1 cellular context compared by ENCODE assay signal in the genomic region with DNA sequence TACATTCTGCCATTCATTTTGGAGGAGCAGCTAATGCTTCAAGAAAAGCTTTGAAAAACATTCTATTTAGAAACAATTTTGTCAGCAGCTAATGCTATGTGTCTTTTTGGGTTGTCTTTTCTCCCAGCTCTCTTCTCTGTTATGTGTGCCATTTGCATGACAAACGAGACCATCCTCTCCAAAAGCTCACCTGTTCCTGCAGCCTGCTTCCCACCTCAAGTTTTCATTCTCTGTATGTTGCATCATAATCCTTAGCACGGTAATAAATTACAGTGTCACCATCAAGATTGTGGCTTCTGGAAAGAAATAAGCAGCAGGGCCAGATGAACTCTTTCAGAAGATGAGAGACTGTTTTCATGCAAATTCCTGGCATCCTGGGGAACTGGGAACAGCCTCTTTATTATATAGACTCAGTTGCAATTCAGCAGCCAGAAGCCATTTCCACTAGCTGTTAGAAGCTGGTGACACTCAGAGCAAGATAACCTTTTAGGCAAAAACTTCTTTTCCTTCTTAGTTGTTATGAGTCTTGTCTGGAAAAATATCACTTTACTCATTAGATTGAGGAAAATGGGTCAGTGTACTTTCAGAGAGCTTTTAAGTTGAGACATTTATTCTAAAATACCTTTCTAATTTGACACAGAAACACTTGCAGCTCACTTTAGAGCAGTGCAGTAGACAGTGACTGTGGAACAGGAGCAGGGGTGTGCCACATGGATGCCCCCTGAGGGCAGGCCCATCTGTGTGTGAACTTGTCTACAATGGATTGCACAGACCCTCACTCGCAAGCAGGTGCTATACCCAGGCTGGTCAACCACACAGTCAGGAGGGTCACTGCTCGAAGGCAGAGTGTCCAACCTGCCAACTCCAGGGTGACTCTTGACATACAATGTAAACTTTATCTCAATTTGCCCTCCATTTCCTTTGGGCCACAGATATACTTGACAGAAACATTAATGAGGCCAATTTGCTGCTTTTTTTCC.
TF ChIP-seq lines count a peak whose summit lies in the region.

No MANE protein-coding gene starts in this region.

TF ChIP-seq in H1, 55 proteins besides CTCF, POLR2A, EP300 and RAD21 (continued from another document):
- TF ChIP-seq, protein P1, sequence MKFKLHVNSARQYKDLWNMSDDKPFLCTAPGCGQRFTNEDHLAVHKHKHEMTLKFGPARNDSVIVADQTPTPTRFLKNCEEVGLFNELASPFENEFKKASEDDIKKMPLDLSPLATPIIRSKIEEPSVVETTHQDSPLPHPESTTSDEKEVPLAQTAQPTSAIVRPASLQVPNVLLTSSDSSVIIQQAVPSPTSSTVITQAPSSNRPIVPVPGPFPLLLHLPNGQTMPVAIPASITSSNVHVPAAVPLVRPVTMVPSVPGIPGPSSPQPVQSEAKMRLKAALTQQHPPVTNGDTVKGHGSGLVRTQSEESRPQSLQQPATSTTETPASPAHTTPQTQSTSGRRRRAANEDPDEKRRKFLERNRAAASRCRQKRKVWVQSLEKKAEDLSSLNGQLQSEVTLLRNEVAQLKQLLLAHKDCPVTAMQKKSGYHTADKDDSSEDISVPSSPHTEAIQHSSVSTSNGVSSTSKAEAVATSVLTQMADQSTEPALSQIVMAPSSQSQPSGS (IDR thresholded peaks at IDR 0.05; ENCODE audit: low read length), result no peak
- TF ChIP-seq CBX5 (IDR thresholded peaks at IDR 0.05; ENCODE audit: low read depth, low read length) (no peak), TEAD4 (IDR thresholded peaks at IDR 0.05; ENCODE audit: low read depth, low read length) (0 out of 2 replicates have a peak, but pooled peaks have one; percentile 1), SUZ12 (IDR thresholded peaks at IDR 0.05; ENCODE audit: low read length) (no peak), MAFK (IDR thresholded peaks at IDR 0.05; ENCODE audit: low read depth, low read length) (no peak), TCF12 (IDR thresholded peaks at IDR 0.05; ENCODE audit: low read depth, low read length) (peak; percentile 84), ZNF274 (IDR thresholded peaks at IDR 0.05; ENCODE audit: borderline replicate concordance, extremely low read depth, low read length) (no peak), JUN (IDR thresholded peaks at IDR 0.05; ENCODE audit: low read depth, low read length) (no peak), CHD2 (IDR thresholded peaks at IDR 0.05; ENCODE audit: low read length) (no peak), FOSL1 (IDR thresholded peaks at IDR 0.05; ENCODE audit: insufficient read depth, low read depth, low read length) (no peak), SAP30 (IDR thresholded peaks at IDR 0.05; ENCODE audit: insufficient read depth, insufficient replicate concordance, low read length) (no peak), RFX5 (IDR thresholded peaks at IDR 0.05; ENCODE audit: borderline replicate concordance, low read depth, low read length) (no peak), HDAC2 (IDR thresholded peaks at IDR 0.05; ENCODE audit: borderline replicate concordance in 1 of 2, low read depth in 2 of 2, low read length in 2 of 2) (peak in 1 of 2 experiments; percentile 50; a peak in 1 of 4 replicates), RXRA (IDR thresholded peaks at IDR 0.05; ENCODE audit: insufficient read depth, low read depth, low read length) (no peak), RNF2 (IDR thresholded peaks at IDR 0.05; ENCODE audit: borderline replicate concordance, low read depth, low read length, missing control alignments, poor library complexity, severe bottlenecking) (no peak), SP1 (IDR thresholded peaks at IDR 0.05; ENCODE audit: low read depth, low read length) (no peak), CTBP2 (IDR thresholded peaks at IDR 0.05; ENCODE audit: borderline replicate concordance, insufficient read depth, insufficient read length, low read length) (no peak), SP4 (IDR thresholded peaks at IDR 0.05; ENCODE audit: low read length) (no peak), BRCA1 (IDR thresholded peaks at IDR 0.05; ENCODE audit: low read depth, low read length) (no peak), CHD1 (IDR thresholded peaks at IDR 0.05; ENCODE audit: low read depth, low read length) (no peak), YY1 (IDR thresholded peaks at IDR 0.05; ENCODE audit: low read depth, low read length) (0 out of 2 replicates have a peak, but pooled peaks have one; percentile 11), BCL11A (IDR thresholded peaks at IDR 0.05; ENCODE audit: low read depth in 2 of 2, low read length in 2 of 2) (no peak)
- TF ChIP-seq, protein P2, sequence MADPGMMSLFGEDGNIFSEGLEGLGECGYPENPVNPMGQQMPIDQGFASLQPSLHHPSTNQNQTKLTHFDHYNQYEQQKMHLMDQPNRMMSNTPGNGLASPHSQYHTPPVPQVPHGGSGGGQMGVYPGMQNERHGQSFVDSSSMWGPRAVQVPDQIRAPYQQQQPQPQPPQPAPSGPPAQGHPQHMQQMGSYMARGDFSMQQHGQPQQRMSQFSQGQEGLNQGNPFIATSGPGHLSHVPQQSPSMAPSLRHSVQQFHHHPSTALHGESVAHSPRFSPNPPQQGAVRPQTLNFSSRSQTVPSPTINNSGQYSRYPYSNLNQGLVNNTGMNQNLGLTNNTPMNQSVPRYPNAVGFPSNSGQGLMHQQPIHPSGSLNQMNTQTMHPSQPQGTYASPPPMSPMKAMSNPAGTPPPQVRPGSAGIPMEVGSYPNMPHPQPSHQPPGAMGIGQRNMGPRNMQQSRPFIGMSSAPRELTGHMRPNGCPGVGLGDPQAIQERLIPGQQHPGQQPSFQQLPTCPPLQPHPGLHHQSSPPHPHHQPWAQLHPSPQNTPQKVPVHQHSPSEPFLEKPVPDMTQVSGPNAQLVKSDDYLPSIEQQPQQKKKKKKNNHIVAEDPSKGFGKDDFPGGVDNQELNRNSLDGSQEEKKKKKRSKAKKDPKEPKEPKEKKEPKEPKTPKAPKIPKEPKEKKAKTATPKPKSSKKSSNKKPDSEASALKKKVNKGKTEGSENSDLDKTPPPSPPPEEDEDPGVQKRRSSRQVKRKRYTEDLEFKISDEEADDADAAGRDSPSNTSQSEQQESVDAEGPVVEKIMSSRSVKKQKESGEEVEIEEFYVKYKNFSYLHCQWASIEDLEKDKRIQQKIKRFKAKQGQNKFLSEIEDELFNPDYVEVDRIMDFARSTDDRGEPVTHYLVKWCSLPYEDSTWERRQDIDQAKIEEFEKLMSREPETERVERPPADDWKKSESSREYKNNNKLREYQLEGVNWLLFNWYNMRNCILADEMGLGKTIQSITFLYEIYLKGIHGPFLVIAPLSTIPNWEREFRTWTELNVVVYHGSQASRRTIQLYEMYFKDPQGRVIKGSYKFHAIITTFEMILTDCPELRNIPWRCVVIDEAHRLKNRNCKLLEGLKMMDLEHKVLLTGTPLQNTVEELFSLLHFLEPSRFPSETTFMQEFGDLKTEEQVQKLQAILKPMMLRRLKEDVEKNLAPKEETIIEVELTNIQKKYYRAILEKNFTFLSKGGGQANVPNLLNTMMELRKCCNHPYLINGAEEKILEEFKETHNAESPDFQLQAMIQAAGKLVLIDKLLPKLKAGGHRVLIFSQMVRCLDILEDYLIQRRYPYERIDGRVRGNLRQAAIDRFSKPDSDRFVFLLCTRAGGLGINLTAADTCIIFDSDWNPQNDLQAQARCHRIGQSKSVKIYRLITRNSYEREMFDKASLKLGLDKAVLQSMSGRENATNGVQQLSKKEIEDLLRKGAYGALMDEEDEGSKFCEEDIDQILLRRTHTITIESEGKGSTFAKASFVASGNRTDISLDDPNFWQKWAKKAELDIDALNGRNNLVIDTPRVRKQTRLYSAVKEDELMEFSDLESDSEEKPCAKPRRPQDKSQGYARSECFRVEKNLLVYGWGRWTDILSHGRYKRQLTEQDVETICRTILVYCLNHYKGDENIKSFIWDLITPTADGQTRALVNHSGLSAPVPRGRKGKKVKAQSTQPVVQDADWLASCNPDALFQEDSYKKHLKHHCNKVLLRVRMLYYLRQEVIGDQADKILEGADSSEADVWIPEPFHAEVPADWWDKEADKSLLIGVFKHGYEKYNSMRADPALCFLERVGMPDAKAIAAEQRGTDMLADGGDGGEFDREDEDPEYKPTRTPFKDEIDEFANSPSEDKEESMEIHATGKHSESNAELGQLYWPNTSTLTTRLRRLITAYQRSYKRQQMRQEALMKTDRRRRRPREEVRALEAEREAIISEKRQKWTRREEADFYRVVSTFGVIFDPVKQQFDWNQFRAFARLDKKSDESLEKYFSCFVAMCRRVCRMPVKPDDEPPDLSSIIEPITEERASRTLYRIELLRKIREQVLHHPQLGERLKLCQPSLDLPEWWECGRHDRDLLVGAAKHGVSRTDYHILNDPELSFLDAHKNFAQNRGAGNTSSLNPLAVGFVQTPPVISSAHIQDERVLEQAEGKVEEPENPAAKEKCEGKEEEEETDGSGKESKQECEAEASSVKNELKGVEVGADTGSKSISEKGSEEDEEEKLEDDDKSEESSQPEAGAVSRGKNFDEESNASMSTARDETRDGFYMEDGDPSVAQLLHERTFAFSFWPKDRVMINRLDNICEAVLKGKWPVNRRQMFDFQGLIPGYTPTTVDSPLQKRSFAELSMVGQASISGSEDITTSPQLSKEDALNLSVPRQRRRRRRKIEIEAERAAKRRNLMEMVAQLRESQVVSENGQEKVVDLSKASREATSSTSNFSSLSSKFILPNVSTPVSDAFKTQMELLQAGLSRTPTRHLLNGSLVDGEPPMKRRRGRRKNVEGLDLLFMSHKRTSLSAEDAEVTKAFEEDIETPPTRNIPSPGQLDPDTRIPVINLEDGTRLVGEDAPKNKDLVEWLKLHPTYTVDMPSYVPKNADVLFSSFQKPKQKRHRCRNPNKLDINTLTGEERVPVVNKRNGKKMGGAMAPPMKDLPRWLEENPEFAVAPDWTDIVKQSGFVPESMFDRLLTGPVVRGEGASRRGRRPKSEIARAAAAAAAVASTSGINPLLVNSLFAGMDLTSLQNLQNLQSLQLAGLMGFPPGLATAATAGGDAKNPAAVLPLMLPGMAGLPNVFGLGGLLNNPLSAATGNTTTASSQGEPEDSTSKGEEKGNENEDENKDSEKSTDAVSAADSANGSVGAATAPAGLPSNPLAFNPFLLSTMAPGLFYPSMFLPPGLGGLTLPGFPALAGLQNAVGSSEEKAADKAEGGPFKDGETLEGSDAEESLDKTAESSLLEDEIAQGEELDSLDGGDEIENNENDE (IDR thresholded peaks at IDR 0.05; ENCODE audit: insufficient replicate concordance, low read length), result peak; percentile 45
- TF ChIP-seq, protein P3, sequence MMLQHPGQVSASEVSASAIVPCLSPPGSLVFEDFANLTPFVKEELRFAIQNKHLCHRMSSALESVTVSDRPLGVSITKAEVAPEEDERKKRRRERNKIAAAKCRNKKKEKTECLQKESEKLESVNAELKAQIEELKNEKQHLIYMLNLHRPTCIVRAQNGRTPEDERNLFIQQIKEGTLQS (IDR thresholded peaks at IDR 0.05; ENCODE audit: insufficient read depth, low read depth, low read length), result peak; percentile 31; the same call in 1 of the 2 replicates
